Comparison of ENCODE assay signal across 8 cellular contexts in genomic region chr7:43112088-43112940, GRCh38.
DNase-seq lines count a peak whose midpoint lies in the region; ATAC-seq and TF ChIP-seq lines count a peak whose summit lies in the region.

TSS of gene HECW1 (plus strand) at chr7:43112647. CDS start at chr7:43243906, 131,259 bp downstream.

- ATAC-seq in HG03378 (IDR thresholded peaks at IDR 0.05; ENCODE audit: unreplicated experiment) (no peak), GM21528 (IDR thresholded peaks at IDR 0.05; ENCODE audit: low FRiP score, unreplicated experiment) (no peak)

- no peaks in the 10 kb centered on the region for H3K9me3 ChIP-seq in HUES6 (ENCODE audit: control insufficient read depth, insufficient read depth, low read depth, low read length)

- H3K27ac Mint-ChIP-seq in nephron progenitor cell, result no peak within 1 kb of the TSS

- peaks cover 40% of the 10 kb centered on the region for H3K4me1 ChIP-seq in HUES6 (ENCODE audit: control insufficient read depth, insufficient read depth, low read length)

- H3K4me1 Mint-ChIP-seq in nephron progenitor cell, result peaks cover 8% of the 10 kb centered on the region

- H3K27me3 ChIP-seq in HUES6 (ENCODE audit: control insufficient read depth, insufficient read depth, low read length), result peaks cover 54% of the 10 kb centered on the region

- no peaks in the 10 kb centered on the region for H3K9me3 Mint-ChIP-seq in nephron progenitor cell

- peak within 1 kb of the TSS; percentile 55 for H3K4me3 ChIP-seq in AG10803 (ENCODE audit: low read length)
- peak within 1 kb of the TSS; percentile 80 for H3K4me3 ChIP-seq in HUES6 (ENCODE audit: low read depth, low read length)
- H3K4me3 ChIP-seq in choroid plexus epithelial cell (ENCODE audit: low read depth, low read length), result peak within 1 kb of the TSS; percentile 45

- peak within 1 kb of the TSS; percentile 87 for H3K9ac ChIP-seq in HUES6 (ENCODE audit: low read length)

- peaks cover 90% of the 10 kb centered on the region for H3K27me3 Mint-ChIP-seq in nephron progenitor cell (ENCODE audit: low read depth, poor library complexity)

- peak within 1 kb of the TSS; percentile 80 for H3K4me3 Mint-ChIP-seq in nephron progenitor cell

- H3K36me3 ChIP-seq in HUES6 (ENCODE audit: control insufficient read depth, insufficient read depth, low read length), result no peaks in the 10 kb centered on the region

- DNase-seq in AG10803 (ENCODE audit: low read depth), result no peak
- no peak for DNase-seq in choroid plexus epithelial cell (ENCODE audit: low read depth)
- peak; percentile 49 for DNase-seq in nephron progenitor cell
- DNase-seq in COLO668 (lab: John Stamatoyannopoulos, UW; ENCODE audit: unreplicated experiment), result no peak
- no peak for DNase-seq in activated CD4-positive, CD25-positive, alpha-beta regulatory T cell treated with anti-CD3 and anti-CD28 coated beads, Interleukin-2, amount 50 U/mL, for 72 hours

- H3K36me3 Mint-ChIP-seq in nephron progenitor cell (ENCODE audit: low read depth), result no peaks in the 10 kb centered on the region

- H3K27ac ChIP-seq in HUES6 (ENCODE audit: low read depth, low read length), result peak within 1 kb of the TSS; percentile 48; the same call in 1 of the 2 replicates

- TF ChIP-seq CTCF in AG10803 (conservative IDR thresholded peaks at IDR 0.05; ENCODE audit: low read length) (no peak), choroid plexus epithelial cell (conservative IDR thresholded peaks at IDR 0.05; ENCODE audit: low read depth, low read length) (no peak), nephron progenitor cell (IDR thresholded peaks at IDR 0.05) (no peak)
